In genomic region chr11:121451178-121451981, GRCh38 we compare ENCODE assay signal across 8 cellular contexts. TPM values are rescaled to one million over a fixed set of nuclear protein-coding genes. Genes with fewer than 3 reads are reported as not detected.
DNase-seq lines count a peak whose midpoint lies in the region; ATAC-seq, FAIRE-seq and TF ChIP-seq lines count a peak whose summit lies in the region.

No MANE protein-coding gene starts in this region.

- no peaks in the 10 kb centered on the region for H3K9me3 ChIP-seq in kidney (ENCODE audit: control insufficient read depth in 1 of 2, low read length in 2 of 2)

- CTCF ChIA-PET in activated naive CD4-positive, alpha-beta T cell treated with anti-CD3 and anti-CD28 coated beads, Interleukin-2, amount 10 ng/mL, durations not matched to agents 7 days and 5 days (lab: Charles Lee): interaction anchor here (1.0 to 4.9 kb wide), 13 partner anchors 14 to 140 kb away, joined by 3 to 63 read pairs (median 6); no protein-coding TSS in a partner anchor

- peak; percentile 15 for ATAC-seq in stimulated activated naive CD8-positive, alpha-beta T cell treated with anti-CD3 and anti-CD28 coated beads, Interleukin-15, amount 100 ng/mL, for 72 hours
- no peak for ATAC-seq in GM21576 (IDR thresholded peaks at IDR 0.05; ENCODE audit: unreplicated experiment)

- no peaks in the 10 kb centered on the region for H3K36me3 ChIP-seq in kidney (ENCODE audit: control insufficient read depth in 1 of 2, insufficient read depth in 2 of 2, low read length in 2 of 2)

- H3K27me3 Mint-ChIP-seq in activated naive CD4-positive, alpha-beta T cell treated with anti-CD3 and anti-CD28 coated beads, Interleukin-2, amount 10 ng/mL, durations not matched to agents 7 days and 5 days: no peaks in the 10 kb centered on the region
- H3K27me3 Mint-ChIP-seq in stimulated activated naive CD8-positive, alpha-beta T cell treated with anti-CD3 and anti-CD28 coated beads, Interleukin-15, amount 100 ng/mL, for 72 hours: no peaks in the 10 kb centered on the region

- H3K4me3 ChIP-seq in GM12864 (ENCODE audit: low read depth, low read length) (peak overlapping the region; percentile 92), kidney (ENCODE audit: low read length in 2 of 2) (peak overlapping the region; percentile 31 to 56)

- peaks cover 60% of the 10 kb centered on the region for H3K36me3 Mint-ChIP-seq in activated naive CD4-positive, alpha-beta T cell treated with anti-CD3 and anti-CD28 coated beads, Interleukin-2, amount 10 ng/mL, durations not matched to agents 7 days and 5 days

- H3K4me3 Mint-ChIP-seq in activated naive CD4-positive, alpha-beta T cell treated with anti-CD3 and anti-CD28 coated beads, Interleukin-2, amount 10 ng/mL, durations not matched to agents 7 days and 5 days: peak overlapping the region; percentile 84
- peak overlapping the region; percentile 93 to 98 for H3K4me3 Mint-ChIP-seq in stimulated activated naive CD8-positive, alpha-beta T cell treated with anti-CD3 and anti-CD28 coated beads, Interleukin-15, amount 100 ng/mL, for 72 hours

- H3K27ac ChIP-seq in kidney (ENCODE audit: low read depth in 2 of 2, low read length in 2 of 2): peak overlapping the region; percentile 64

- peaks cover 85% of the 10 kb centered on the region for H3K4me1 Mint-ChIP-seq in activated naive CD4-positive, alpha-beta T cell treated with anti-CD3 and anti-CD28 coated beads, Interleukin-2, amount 10 ng/mL, durations not matched to agents 7 days and 5 days
- peaks cover 89% of the 10 kb centered on the region for H3K4me1 Mint-ChIP-seq in stimulated activated naive CD8-positive, alpha-beta T cell treated with anti-CD3 and anti-CD28 coated beads, Interleukin-15, amount 100 ng/mL, for 72 hours

- peaks cover 0 to 12% of the 10 kb centered on the region in 2 donors for H3K4me1 ChIP-seq in kidney (ENCODE audit: control insufficient read depth in 1 of 2, insufficient read depth in 1 of 2, low read depth in 1 of 2, low read length in 2 of 2)

- intact Hi-C loops in kidney (cut with DNase I): loop anchor here (10.0 kb wide), 1 partner anchor 117 kb away; no protein-coding TSS in a partner anchor

- peak overlapping the region; percentile 19 to 28 for H3K9ac ChIP-seq in kidney (ENCODE audit: low read length in 2 of 2)

- DNase-seq in GM12864 (ENCODE audit: low read depth): no peak
- DNase-seq in HT-29 (ENCODE audit: low spot score): peak; percentile 84
- peak; percentile 61 for DNase-seq in activated naive CD4-positive, alpha-beta T cell treated with anti-CD3 and anti-CD28 coated beads, Interleukin-2, amount 10 ng/mL, durations not matched to agents 7 days and 5 days
- peak; percentile 80 for DNase-seq in kidney
- DNase-seq in stimulated activated naive CD8-positive, alpha-beta T cell treated with anti-CD3 and anti-CD28 coated beads, Interleukin-15, amount 100 ng/mL, for 72 hours: peak in 1 of 2 donors; percentile 31
- no peak for DNase-seq in cerebellar nuclear complex (lab: John Stamatoyannopoulos, UW)
- DNase-seq in MV-4-11 (lab: John Stamatoyannopoulos, UW): no peak

- FAIRE-seq in kidney (lab: Jason Lieb, UNC): no peak

- no peaks in the 10 kb centered on the region for H3K9me3 Mint-ChIP-seq in activated naive CD4-positive, alpha-beta T cell treated with anti-CD3 and anti-CD28 coated beads, Interleukin-2, amount 10 ng/mL, durations not matched to agents 7 days and 5 days
- no peaks in the 10 kb centered on the region for H3K9me3 Mint-ChIP-seq in stimulated activated naive CD8-positive, alpha-beta T cell treated with anti-CD3 and anti-CD28 coated beads, Interleukin-15, amount 100 ng/mL, for 72 hours

- H3K27ac Mint-ChIP-seq in activated naive CD4-positive, alpha-beta T cell treated with anti-CD3 and anti-CD28 coated beads, Interleukin-2, amount 10 ng/mL, durations not matched to agents 7 days and 5 days: peak overlapping the region; percentile 94
- H3K27ac Mint-ChIP-seq in stimulated activated naive CD8-positive, alpha-beta T cell treated with anti-CD3 and anti-CD28 coated beads, Interleukin-15, amount 100 ng/mL, for 72 hours: peak overlapping the region; percentile 94

- TF ChIP-seq CTCF in GM12864 (IDR thresholded peaks at IDR 0.05; ENCODE audit: low read depth, low read length, missing control alignments): no peak
- no peak for TF ChIP-seq CTCF in kidney (IDR thresholded peaks at IDR 0.05; ENCODE audit: borderline replicate concordance, extremely low read depth, insufficient read depth)

RNA-seq across cellular contexts. Expression of gene SORL1, which starts 0.7 kb away (rescaled TPM):
- 43.6 and 49.8 TPM in 2 replicates for total RNA-seq in HT-29 (2014; rRNA removed; shearing (Covaris generic))
- total RNA-seq in kidney: 74.2 TPM
- 15.2 TPM for polyA plus RNA-seq in kidney (ENCODE audit: insufficient read depth, low read depth, low replicate concordance)

Comparison
In these comparisons a context has a peak if more than half of its experiments do, and no peak if none do; other contexts are left out.
1. DNase-seq: peak in HT-29 (single experiment), activated naive CD4-positive, alpha-beta T cell treated with anti-CD3 and anti-CD28 coated beads, Interleukin-2, amount 10 ng/mL, durations not matched to agents 7 days and 5 days (single experiment) and kidney (single experiment); none in GM12864 (single experiment), cerebellar nuclear complex (0 of 2) and MV-4-11 (single experiment).